In genomic region chr18:65753520-65753919, GRCh38 we compare ENCODE assay signal across 10 cellular contexts. TPM values are rescaled to one million over a fixed set of nuclear protein-coding genes. Genes with fewer than 3 reads are reported as not detected.
DNase-seq lines count a peak whose midpoint lies in the region; ATAC-seq and TF ChIP-seq lines count a peak whose summit lies in the region.
"Had no signal": no experiment of that assay in that cellular context is flagged by ENCODE, and none has a peak within 500 bp of the region (broad histone marks: within the 10 kb centered on the region; RNA-seq: fewer than 3 reads in every experiment).

No MANE protein-coding gene starts in this region.

- no peaks in the 10 kb centered on the region for H3K79me2 ChIP-seq in GM23248 (ENCODE audit: insufficient read depth)

- no peaks in the 10 kb centered on the region for H3K9me2 ChIP-seq in GM23248 (ENCODE audit: insufficient read depth)

- intact Hi-C loops in activated CD4-positive, alpha-beta T cell treated with anti-CD3 and anti-CD28 coated beads for 36 hours (cut with DNase I, micrococcal nuclease): loop anchor here in 1 of 2 experiments (10.0 kb wide), 1 partner anchor 1719 kb away; no protein-coding TSS in a partner anchor

- no peaks in the 10 kb centered on the region for H3K36me3 Mint-ChIP-seq in stimulated activated memory B cell treated with anti-CD40 and anti-IgM and Interleukin-4, amounts not matched to agents 10 μg/mL and 1 μg/mL and 100 μg/mL, for 72 hours
- no peaks in the 10 kb centered on the region for H3K36me3 Mint-ChIP-seq in activated CD4-positive, alpha-beta T cell treated with anti-CD3 and anti-CD28 coated beads for 36 hours (ENCODE audit: low read depth)
- H3K36me3 Mint-ChIP-seq: CD4-positive, CD25-positive, alpha-beta regulatory T cell had no signal

- in situ Hi-C loops in GM23248 (cut with MboI): no loop called here

- no peaks in the 10 kb centered on the region for H3K36me3 ChIP-seq in GM23248 (ENCODE audit: low read depth)

- DNase-seq in NCI-H524 (lab: John Stamatoyannopoulos, UW) (peak; percentile 62 to 85), ecto neural progenitor cell (ENCODE audit: low spot score) (peak; percentile 63), GM23248 (no peak)
- no peak for DNase-seq in activated naive CD4-positive, alpha-beta T cell treated with Interleukin-2 at 50 U/mL for 16 hours
- DNase-seq in activated CD4-positive, alpha-beta T cell treated with anti-CD3 and anti-CD28 coated beads for 36 hours: no peak
- DNase-seq: CD4-positive, CD25-positive, alpha-beta regulatory T cell had no signal

- ATAC-seq in HG03342 (IDR thresholded peaks at IDR 0.05; ENCODE audit: unreplicated experiment): peak; percentile 68
- peak; percentile 40 for ATAC-seq in stimulated activated memory B cell treated with anti-CD40 and anti-IgM and Interleukin-4, amounts not matched to agents 10 μg/mL and 1 μg/mL and 100 μg/mL, for 72 hours
- no peak for ATAC-seq in activated CD4-positive, alpha-beta T cell treated with anti-CD3 and anti-CD28 coated beads for 36 hours

- H2AFZ ChIP-seq in GM23248: no peak overlapping the region

- no peak overlapping the region for H3K27ac ChIP-seq in C4-2B
- no peak overlapping the region for H3K27ac ChIP-seq in GM23248

- no peaks in the 10 kb centered on the region for H3F3A ChIP-seq in GM23248 (ENCODE audit: insufficient read depth)

- no peak overlapping the region for H3K9ac ChIP-seq in GM23248

- no peak overlapping the region for H3K27ac Mint-ChIP-seq in stimulated activated memory B cell treated with anti-CD40 and anti-IgM and Interleukin-4, amounts not matched to agents 10 μg/mL and 1 μg/mL and 100 μg/mL, for 72 hours
- H3K27ac Mint-ChIP-seq in activated CD4-positive, alpha-beta T cell treated with anti-CD3 and anti-CD28 coated beads for 36 hours: no peak overlapping the region
- H3K27ac Mint-ChIP-seq: CD4-positive, CD25-positive, alpha-beta regulatory T cell; T-helper 1 cell treated with Interleukin-12 subunit alpha and Interleukin-12 subunit beta and Interleukin-4 antibody, amounts not matched to agents 30 μg/mL and 1 μg/mL, for 36 hours had no signal

- H3K27me3 Mint-ChIP-seq in stimulated activated memory B cell treated with anti-CD40 and anti-IgM and Interleukin-4, amounts not matched to agents 10 μg/mL and 1 μg/mL and 100 μg/mL, for 72 hours: peaks cover 17% of the 10 kb centered on the region
- peaks cover 15% of the 10 kb centered on the region for H3K27me3 Mint-ChIP-seq in activated CD4-positive, alpha-beta T cell treated with anti-CD3 and anti-CD28 coated beads for 36 hours
- H3K27me3 Mint-ChIP-seq: CD4-positive, CD25-positive, alpha-beta regulatory T cell had no signal

- H3K27me3 ChIP-seq in GM23248 (replicated peaks; ENCODE audit: insufficient read depth): no peaks in the 10 kb centered on the region

- no peaks in the 10 kb centered on the region for H3K9me3 ChIP-seq in GM23248 (ENCODE audit: low read depth)

- no peak overlapping the region for H3K4me3 Mint-ChIP-seq in stimulated activated memory B cell treated with anti-CD40 and anti-IgM and Interleukin-4, amounts not matched to agents 10 μg/mL and 1 μg/mL and 100 μg/mL, for 72 hours
- no peak overlapping the region for H3K4me3 Mint-ChIP-seq in activated CD4-positive, alpha-beta T cell treated with anti-CD3 and anti-CD28 coated beads for 36 hours
- H3K4me3 Mint-ChIP-seq: CD4-positive, CD25-positive, alpha-beta regulatory T cell; T-helper 1 cell treated with Interleukin-12 subunit alpha and Interleukin-12 subunit beta and Interleukin-4 antibody, amounts not matched to agents 30 μg/mL and 1 μg/mL, for 36 hours had no signal

- WGBS in GM23248 (ENCODE audit: low coverage in 1 of 2, low lambda C conversion rate in 2 of 2, missing lambda C conversion rate in 2 of 2), 2 experiments: 3 to 9% methylated on average over 2 of the region's 2 CpGs

- H3K4me1 ChIP-seq in GM23248 (ENCODE audit: insufficient read depth): no peaks in the 10 kb centered on the region

- H3K4me1 Mint-ChIP-seq in stimulated activated memory B cell treated with anti-CD40 and anti-IgM and Interleukin-4, amounts not matched to agents 10 μg/mL and 1 μg/mL and 100 μg/mL, for 72 hours: no peaks in the 10 kb centered on the region
- no peaks in the 10 kb centered on the region for H3K4me1 Mint-ChIP-seq in activated CD4-positive, alpha-beta T cell treated with anti-CD3 and anti-CD28 coated beads for 36 hours
- H3K4me1 Mint-ChIP-seq: CD4-positive, CD25-positive, alpha-beta regulatory T cell had no signal

- no peaks in the 10 kb centered on the region for H4K20me1 ChIP-seq in GM23248 (ENCODE audit: insufficient read depth)

- H3K4me3 ChIP-seq in GM23248: no peak overlapping the region

- TF ChIP-seq CTCF in C4-2B (conservative IDR thresholded peaks at IDR 0.05): peak; percentile 68

- H3K4me2 ChIP-seq in GM23248 (ENCODE audit: unreplicated experiment): no peak overlapping the region

- POLR2A ChIA-PET in activated CD4-positive, alpha-beta T cell treated with anti-CD3 and anti-CD28 coated beads for 36 hours (lab: Charles Lee): no interaction called here

- H3K9me3 Mint-ChIP-seq in stimulated activated memory B cell treated with anti-CD40 and anti-IgM and Interleukin-4, amounts not matched to agents 10 μg/mL and 1 μg/mL and 100 μg/mL, for 72 hours: no peaks in the 10 kb centered on the region
- peaks cover 3% of the 10 kb centered on the region for H3K9me3 Mint-ChIP-seq in activated CD4-positive, alpha-beta T cell treated with anti-CD3 and anti-CD28 coated beads for 36 hours (ENCODE audit: low read depth)
- H3K9me3 Mint-ChIP-seq: T-helper 1 cell treated with Interleukin-12 subunit alpha and Interleukin-12 subunit beta and Interleukin-4 antibody, amounts not matched to agents 30 μg/mL and 1 μg/mL, for 36 hours had no signal

- CTCF ChIA-PET in activated CD4-positive, alpha-beta T cell treated with anti-CD3 and anti-CD28 coated beads for 36 hours (lab: Charles Lee): no interaction called here

RNA-seq across cellular contexts. Expression of gene CDH7, which starts 2.7 kb away (rescaled TPM):
- not detected for total RNA-seq in activated CD4-positive, alpha-beta T cell treated with anti-CD3 and anti-CD28 coated beads for 36 hours
- total RNA-seq in GM23248 (2014; rRNA removed; shearing (Covaris generic)): not detected in 2 replicates
- polyA plus RNA-seq in GM23248 (2016; fragmentation: Nextera tagmentation; extraction: Ambion mirVana): not detected in 2 replicates
- total RNA-seq: CD4-positive, CD25-positive, alpha-beta regulatory T cell had no signal
- polyA plus RNA-seq: CD4-positive, CD25-positive, alpha-beta regulatory T cell had no signal

Comparison
In these comparisons a context has a peak if more than half of its experiments do, and no peak if none do; other contexts are left out.
1. DNase-seq: peak in NCI-H524 (2 of 2) and ecto neural progenitor cell (single experiment); none in activated naive CD4-positive, alpha-beta T cell treated with Interleukin-2 at 50 U/mL for 16 hours (single experiment), activated CD4-positive, alpha-beta T cell treated with anti-CD3 and anti-CD28 coated beads for 36 hours (single experiment) and GM23248 (single experiment).